25 cellular contexts compared by ENCODE assay signal in genomic region chr11:1967641-1968225, GRCh38. TPM values are rescaled to one million over a fixed set of nuclear protein-coding genes. Genes with fewer than 3 reads are reported as not detected.
DNase-seq lines count a peak whose midpoint lies in the region; ATAC-seq and TF ChIP-seq lines count a peak whose summit lies in the region.
"Had no signal": no experiment of that assay in that cellular context is flagged by ENCODE, and none has a peak within 500 bp of the region (broad histone marks: within the 10 kb centered on the region; RNA-seq: fewer than 3 reads in every experiment).

No MANE protein-coding gene starts in this region.

- no peaks in the 10 kb centered on the region for H3K27me3 ChIP-seq in left ventricle myocardium inferior (ENCODE audit: low read depth)
- no peaks in the 10 kb centered on the region for H3K27me3 ChIP-seq in right cardiac atrium (ENCODE audit: control insufficient read depth, insufficient read depth)
- H3K27me3 ChIP-seq in psoas muscle (ENCODE audit: insufficient read depth in 3 of 3, low read length in 2 of 3), result no peaks in the 10 kb centered on the region
- no peaks in the 10 kb centered on the region for H3K27me3 ChIP-seq in Caco-2 (replicated peaks; ENCODE audit: control insufficient read depth, insufficient read depth, low read length)

- H3K27ac ChIP-seq in left ventricle myocardium inferior (replicated peaks) (no peak overlapping the region), right cardiac atrium (ENCODE audit: low read length) (no peak overlapping the region), psoas muscle (no peak overlapping the region)
- H3K27ac ChIP-seq: C4-2B, HL-60, RWPE1 had no signal

- H3K9me3 ChIP-seq in left ventricle myocardium inferior (replicated peaks), result no peaks in the 10 kb centered on the region
- no peaks in the 10 kb centered on the region for H3K9me3 ChIP-seq in right cardiac atrium (ENCODE audit: control insufficient read depth, low read length)
- H3K9me3 ChIP-seq in psoas muscle, result no peaks in the 10 kb centered on the region
- H3K9me3 ChIP-seq in Caco-2, result no peaks in the 10 kb centered on the region

- CTCF ChIA-PET in Caco-2 (lab: Charles Lee), result interaction anchor here (0.6 to 2.5 kb wide), 5 partner anchors 68 to 348 kb away, joined by 3 to 20 read pairs (median 3); no protein-coding TSS in a partner anchor

- no peaks in the 10 kb centered on the region for H3K27me3 Mint-ChIP-seq in Caco-2 (ENCODE audit: insufficient read depth, unreplicated experiment)
- no peaks in the 10 kb centered on the region for H3K27me3 Mint-ChIP-seq in activated T-helper 17 cell treated with anti-CD3 and anti-CD28 coated beads, Interleukin-2, amount 50 U/mL, for 72 hours
- H3K27me3 Mint-ChIP-seq: CD8-positive, alpha-beta memory T cell had no signal

- H3K36me3 ChIP-seq in left ventricle myocardium inferior, result no peaks in the 10 kb centered on the region
- H3K36me3 ChIP-seq in psoas muscle (ENCODE audit: insufficient read depth in 1 of 2, low read depth in 1 of 2), result no peaks in the 10 kb centered on the region
- H3K36me3 ChIP-seq in Caco-2 (ENCODE audit: control insufficient read depth, insufficient read depth, low read length), result no peaks in the 10 kb centered on the region

- ATAC-seq in Right ventricle myocardium inferior (peak; percentile 44), right cardiac atrium (peak; percentile 28 to 34), psoas muscle (peak; percentile 51 to 77 (median 63)), HG03460 (IDR thresholded peaks at IDR 0.05; ENCODE audit: unreplicated experiment) (no peak)
- no peak for ATAC-seq in activated T-helper 17 cell treated with anti-CD3 and anti-CD28 coated beads, Interleukin-2, amount 50 U/mL, for 72 hours (replicated peaks)

- TF ChIP-seq CTCF in left ventricle myocardium inferior (IDR thresholded peaks at IDR 0.05; ENCODE audit: borderline replicate concordance) (no peak), psoas muscle (IDR thresholded peaks at IDR 0.05) (no peak), Caco-2 (IDR thresholded peaks at IDR 0.05; ENCODE audit: insufficient read depth in 1 of 2, low read depth in 1 of 2, low read length in 1 of 2, severe bottlenecking in 1 of 2, unreplicated experiment in 1 of 2) (no peak)

- no peaks in the 10 kb centered on the region for H3K9me3 Mint-ChIP-seq in Caco-2 (ENCODE audit: unreplicated experiment)
- no peaks in the 10 kb centered on the region for H3K9me3 Mint-ChIP-seq in activated T-helper 17 cell treated with anti-CD3 and anti-CD28 coated beads, Interleukin-2, amount 50 U/mL, for 72 hours
- H3K9me3 Mint-ChIP-seq: CD8-positive, alpha-beta memory T cell had no signal

- no TSS peak for BruUV-seq in Caco-2 (replicated peaks; lab: Mats Ljungman, UMichigan)

- H3K36me3 Mint-ChIP-seq in Caco-2 (ENCODE audit: insufficient read depth, unreplicated experiment), result no peaks in the 10 kb centered on the region
- no peaks in the 10 kb centered on the region for H3K36me3 Mint-ChIP-seq in activated T-helper 17 cell treated with anti-CD3 and anti-CD28 coated beads, Interleukin-2, amount 50 U/mL, for 72 hours (ENCODE audit: low read depth)
- H3K36me3 Mint-ChIP-seq: CD8-positive, alpha-beta memory T cell had no signal

- H3K4me1 ChIP-seq in left ventricle myocardium inferior, result no peaks in the 10 kb centered on the region
- H3K4me1 ChIP-seq in right cardiac atrium (ENCODE audit: control insufficient read depth, insufficient read depth, low read length), result no peaks in the 10 kb centered on the region
- H3K4me1 ChIP-seq in psoas muscle, result no peaks in the 10 kb centered on the region
- no peaks in the 10 kb centered on the region for H3K4me1 ChIP-seq in Caco-2

- POLR2A ChIA-PET in Caco-2 (lab: Charles Lee), result interaction anchor here (0.5 to 0.9 kb wide), 3 partner anchors 9 to 184 kb away, joined by 3 read pairs; no protein-coding TSS in a partner anchor

- H3K4me3 ChIP-seq in left ventricle myocardium inferior, result no peak overlapping the region
- no peak overlapping the region for H3K4me3 ChIP-seq in right cardiac atrium (ENCODE audit: low read length)
- H3K4me3 ChIP-seq in psoas muscle, result no peak overlapping the region
- no peak overlapping the region for H3K4me3 ChIP-seq in Caco-2 (ENCODE audit: low read depth, low read length)
- H3K4me3 ChIP-seq: K562 had no signal

- intact Hi-C loops in Right ventricle myocardium inferior (cut with DNase I) (no loop called here), left ventricle myocardium inferior (cut with micrococcal nuclease) (no loop called here), right cardiac atrium (cut with DNase I) (no loop called here), psoas muscle (cut with DNase I) (no loop called here), Caco-2 (cut with micrococcal nuclease; ENCODE audit: unreplicated experiment) (no loop called here)

- DNase-seq in Right ventricle myocardium inferior (ENCODE audit: missing footprints) (no peak), left ventricle myocardium inferior (no peak), right cardiac atrium (peak in 2 of 3 donors; percentile 11 to 18), psoas muscle (peak; percentile 10 to 81), DMS153 (lab: John Stamatoyannopoulos, UW) (no peak), Caco-2 (no peak)
- DNase-seq: 8988T, DMS79, H7, MM.1S, NCI-H1092, NCI-H1436 treated with DMSO at 0.1 percent for 48 hours, NCI-H1930, NCI-H226, NCI-H510A treated with DMSO at 0.1 percent for 48 hours, NCI-H748 treated with DMSO at 0.1 percent for 48 hours had no signal

- no CpG with 5 or more reads among the region's 21 CpGs for WGBS in right cardiac atrium
- 22% methylated on average over 4 of the region's 21 CpGs; no CpG with 5 or more reads in 2 of the 3 donors for WGBS in psoas muscle, 3 donors

- H3K4me1 Mint-ChIP-seq in Caco-2 (ENCODE audit: low read depth, unreplicated experiment), result no peaks in the 10 kb centered on the region
- H3K4me1 Mint-ChIP-seq in activated T-helper 17 cell treated with anti-CD3 and anti-CD28 coated beads, Interleukin-2, amount 50 U/mL, for 72 hours, result no peaks in the 10 kb centered on the region
- H3K4me1 Mint-ChIP-seq: CD8-positive, alpha-beta memory T cell had no signal

- H3K4me3 Mint-ChIP-seq in Caco-2 (ENCODE audit: unreplicated experiment), result no peak overlapping the region
- no peak overlapping the region for H3K4me3 Mint-ChIP-seq in activated T-helper 17 cell treated with anti-CD3 and anti-CD28 coated beads, Interleukin-2, amount 50 U/mL, for 72 hours
- H3K4me3 Mint-ChIP-seq: CD8-positive, alpha-beta memory T cell had no signal

- no peak overlapping the region for H3K27ac Mint-ChIP-seq in Caco-2 (ENCODE audit: unreplicated experiment)
- H3K27ac Mint-ChIP-seq in activated T-helper 17 cell treated with anti-CD3 and anti-CD28 coated beads, Interleukin-2, amount 50 U/mL, for 72 hours, result no peak overlapping the region
- H3K27ac Mint-ChIP-seq: CD8-positive, alpha-beta memory T cell had no signal

RNA-seq across cellular contexts. Expression of gene MRPL23, which starts 20.6 kb away (rescaled TPM):
- total RNA-seq in Right ventricle myocardium inferior, result 107 TPM
- total RNA-seq in left ventricle myocardium inferior, result 93.6 TPM
- total RNA-seq in right cardiac atrium, result 100 to 1,000 TPM in 1 of 4 donors, 10 to 100 TPM in 3; 47.1 to 102 (median 74.8) TPM
- 108 TPM for polyA plus RNA-seq in right cardiac atrium
- total RNA-seq in psoas muscle, result 10 to 100 TPM; 46.3 to 91.8 (median 66.9) TPM
- polyA plus RNA-seq in psoas muscle, result 100 to 1,000 TPM in 2 of 3 donors, 10 to 100 TPM in 1; 75.4 to 163 (median 130) TPM
- total RNA-seq in Caco-2 (2022), result 7.8 and 15.0 TPM in 2 replicates
- 100 to 1,000 TPM in 1 of 2 donors, 10 to 100 TPM in 1; 84.4 to 119 TPM for total RNA-seq in activated T-helper 17 cell treated with anti-CD3 and anti-CD28 coated beads, Interleukin-2, amount 50 U/mL, for 72 hours

RNA-seq across cellular contexts. Expression of gene H19, which starts 29.9 kb away (rescaled TPM):
- total RNA-seq in Right ventricle myocardium inferior (611 TPM), left ventricle myocardium inferior (634 TPM), right cardiac atrium (100 to 1,000 TPM; 279 to 500 (median 401) TPM), psoas muscle (over 10,000 TPM in 1 of 4 donors, 1,000 to 10,000 TPM in 3; 2,069 to 10,740 (median 4,409) TPM), Caco-2 (2022) (1.5 TPM in 2 replicates)
- polyA plus RNA-seq in right cardiac atrium (813 TPM), psoas muscle (1,000 to 10,000 TPM; 1,446 to 5,104 (median 4,933) TPM)
- not detected for total RNA-seq in activated T-helper 17 cell treated with anti-CD3 and anti-CD28 coated beads, Interleukin-2, amount 50 U/mL, for 72 hours
- total RNA-seq: CD8-positive, alpha-beta memory T cell had no signal
- polyA plus RNA-seq: CD8-positive, alpha-beta memory T cell had no signal

RNA-seq across cellular contexts. Expression of gene TNNT3, which starts 48.2 kb away (rescaled TPM):
- total RNA-seq in Right ventricle myocardium inferior, result 36.3 TPM
- 30.7 TPM for total RNA-seq in left ventricle myocardium inferior
- total RNA-seq in right cardiac atrium, result 10 to 100 TPM in 3 of 4 donors, 1 to 10 TPM in 1; 9.0 to 58.7 (median 34.1) TPM
- polyA plus RNA-seq in right cardiac atrium, result 63.1 TPM
- total RNA-seq in psoas muscle, result 1,000 to 10,000 TPM; 1,884 to 7,638 (median 4,017) TPM
- polyA plus RNA-seq in psoas muscle, result 1,000 to 10,000 TPM; 1,367 to 5,833 (median 3,289) TPM
- total RNA-seq in Caco-2 (2022), result 0.88 and 2.8 TPM in 2 replicates
- 10 to 100 TPM in 1 of 2 donors, 1 to 10 TPM in 1; 2.1 to 26.2 TPM for total RNA-seq in activated T-helper 17 cell treated with anti-CD3 and anti-CD28 coated beads, Interleukin-2, amount 50 U/mL, for 72 hours
- total RNA-seq: H7, HepG2, HT-29, K562 had no signal
- polyA plus RNA-seq: CD8-positive, alpha-beta memory T cell; HepG2 had no signal

Comparison
In these comparisons a context has a peak if more than half of its experiments do, and no peak if none do; other contexts are left out.
1. DNase-seq: peak in right cardiac atrium (2 of 3) and psoas muscle (2 of 2); none in Right ventricle myocardium inferior (single experiment), left ventricle myocardium inferior (single experiment), DMS153 (single experiment) and Caco-2 (0 of 2).
2. ATAC-seq: peak in Right ventricle myocardium inferior (single experiment), right cardiac atrium (2 of 2) and psoas muscle (4 of 4); none in HG03460 (single experiment) and activated T-helper 17 cell treated with anti-CD3 and anti-CD28 coated beads, Interleukin-2, amount 50 U/mL, for 72 hours (single experiment).
3. RNA of gene H19, which starts 29.9 kb away (total RNA-seq): 2,069 to 10,740 TPM in psoas muscle, 634 TPM in left ventricle myocardium inferior (single experiment), 611 TPM in Right ventricle myocardium inferior (single experiment) and 279 to 500 TPM in right cardiac atrium; 1.5 TPM in Caco-2 and not detected in activated T-helper 17 cell treated with anti-CD3 and anti-CD28 coated beads, Interleukin-2, amount 50 U/mL, for 72 hours; every median in the first group is over 100 times any median in the second.
4. RNA of gene TNNT3, which starts 48.2 kb away (total RNA-seq): 1,884 to 7,638 TPM in psoas muscle; 9.0 to 58.7 TPM in right cardiac atrium, 36.3 TPM in Right ventricle myocardium inferior (single experiment), 30.7 TPM in left ventricle myocardium inferior (single experiment), 2.1 to 26.2 TPM in activated T-helper 17 cell treated with anti-CD3 and anti-CD28 coated beads, Interleukin-2, amount 50 U/mL, for 72 hours and 0.88 to 2.8 TPM in Caco-2; every median in the first group is over 10 times any median in the second.